In genomic region chr20:1094706-1095220, GRCh38 we compare ENCODE assay signal across 16 cellular contexts.
"Had no signal": no experiment of that assay in that cellular context is flagged by ENCODE, and none has a peak within 500 bp of the region (broad histone marks: within the 10 kb centered on the region; RNA-seq: fewer than 3 reads in every experiment).

No MANE protein-coding gene starts in this region.

- H3K4me3 ChIP-seq: lung, pancreas, sigmoid colon, testis had no signal

- FAIRE-seq: islet of Langerhans, pancreas had no signal

- H3K9me3 ChIP-seq: pancreas, testis had no signal

- H3K27me3 ChIP-seq: brain microvascular endothelial cell, pancreas, sigmoid colon, testis had no signal

- ATAC-seq: left colon; pancreas; stimulated activated naive CD8-positive, alpha-beta T cell treated with anti-CD3 and anti-CD28 coated beads, Interleukin-15, amount 100 ng/mL, for 72 hours had no signal

- H3K4me1 ChIP-seq: pancreas, sigmoid colon, testis had no signal

- DNase-seq: activated CD4-positive, alpha-beta T cell treated with anti-CD3 and anti-CD28 coated beads, Interleukin-2, amount 10 ng/mL, durations not matched to agents 7 days and 5 days; activated CD8-positive, alpha-beta memory T cell treated with anti-CD3 and anti-CD28 coated beads, Interleukin-2, amount 50 U/mL, for 48 hours; activated naive CD8-positive, alpha-beta T cell treated with anti-CD3 and anti-CD28 coated beads, Interleukin-2, amount 10 ng/mL, durations not matched to agents 7 days and 5 days; anterior cingulate cortex; brain microvascular endothelial cell; cortex of kidney; effector CD8-positive, alpha-beta T cell; left colon; pancreas; sigmoid colon; stimulated activated CD4-positive, alpha-beta T cell treated with anti-CD3 and anti-CD28 coated beads, Interleukin-1b, Interleukin-23, amount 100 ng/mL, for 48 hours; stimulated activated naive CD8-positive, alpha-beta T cell treated with anti-CD3 and anti-CD28 coated beads, Interleukin-15, amount 100 ng/mL, for 72 hours; T-helper 9 cell; testis had no signal

- H3K36me3 ChIP-seq: brain microvascular endothelial cell, pancreas, sigmoid colon had no signal

- H3K27ac ChIP-seq: brain microvascular endothelial cell, pancreas, sigmoid colon, testis had no signal
